In the genomic region with DNA sequence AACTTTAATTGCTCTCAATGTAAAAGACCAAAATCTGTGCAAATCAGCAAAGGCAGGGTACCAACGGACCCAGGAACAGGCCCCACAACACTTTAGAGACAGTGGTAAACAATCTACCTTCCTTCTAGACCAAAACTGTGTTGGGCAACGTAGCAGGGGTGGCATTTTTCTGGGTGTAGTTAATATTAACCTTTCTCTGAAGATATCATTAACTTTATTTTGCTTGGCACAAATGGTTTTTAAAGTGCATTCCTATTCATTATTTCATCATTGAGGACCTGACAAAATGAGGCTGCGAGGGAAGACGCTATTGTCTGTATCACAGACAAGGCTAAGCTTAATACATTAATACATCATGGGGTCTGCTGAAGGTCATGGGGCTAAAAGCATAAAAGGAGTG, we compare ENCODE assay signal across 1 cellular context.
TF ChIP-seq lines count a peak whose summit lies in the region.

No MANE protein-coding gene starts in this region.

TF ChIP-seq in IMR-90, 13 proteins besides CTCF, POLR2A, EP300 and RAD21:
- TF ChIP-seq MAZ (IDR thresholded peaks at IDR 0.05; ENCODE audit: borderline replicate concordance, low read depth, low read length) (no peak), NFE2L2 (IDR thresholded peaks at IDR 0.05; ENCODE audit: low read depth, low read length) (no peak), FOS (IDR thresholded peaks at IDR 0.05; ENCODE audit: low read depth, low read length) (no peak), CHD1 (IDR thresholded peaks at IDR 0.05; ENCODE audit: low read depth, low read length) (no peak), RCOR1 (IDR thresholded peaks at IDR 0.05; ENCODE audit: insufficient replicate concordance, low read length) (no peak), MAFK (IDR thresholded peaks at IDR 0.05; ENCODE audit: low read depth, low read length) (no peak), BHLHE40 (IDR thresholded peaks at IDR 0.05; ENCODE audit: low read depth, low read length) (no peak), SMC3 (IDR thresholded peaks at IDR 0.05; ENCODE audit: low read depth, low read length) (no peak), MXI1 (IDR thresholded peaks at IDR 0.05; ENCODE audit: borderline replicate concordance, low read depth, low read length) (no peak), CEBPB (IDR thresholded peaks at IDR 0.05; ENCODE audit: low read depth, low read length) (no peak), RFX5 (IDR thresholded peaks at IDR 0.05; ENCODE audit: low read depth, low read length) (no peak), USF2 (IDR thresholded peaks at IDR 0.05; ENCODE audit: low read depth, low read length) (no peak)
- TF ChIP-seq, protein P1, sequence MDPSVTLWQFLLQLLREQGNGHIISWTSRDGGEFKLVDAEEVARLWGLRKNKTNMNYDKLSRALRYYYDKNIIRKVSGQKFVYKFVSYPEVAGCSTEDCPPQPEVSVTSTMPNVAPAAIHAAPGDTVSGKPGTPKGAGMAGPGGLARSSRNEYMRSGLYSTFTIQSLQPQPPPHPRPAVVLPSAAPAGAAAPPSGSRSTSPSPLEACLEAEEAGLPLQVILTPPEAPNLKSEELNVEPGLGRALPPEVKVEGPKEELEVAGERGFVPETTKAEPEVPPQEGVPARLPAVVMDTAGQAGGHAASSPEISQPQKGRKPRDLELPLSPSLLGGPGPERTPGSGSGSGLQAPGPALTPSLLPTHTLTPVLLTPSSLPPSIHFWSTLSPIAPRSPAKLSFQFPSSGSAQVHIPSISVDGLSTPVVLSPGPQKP (IDR thresholded peaks at IDR 0.05; ENCODE audit: borderline replicate concordance, low read depth, low read length), result no peak
